ENCODE assay signal across 1 cellular context in the genomic region with DNA sequence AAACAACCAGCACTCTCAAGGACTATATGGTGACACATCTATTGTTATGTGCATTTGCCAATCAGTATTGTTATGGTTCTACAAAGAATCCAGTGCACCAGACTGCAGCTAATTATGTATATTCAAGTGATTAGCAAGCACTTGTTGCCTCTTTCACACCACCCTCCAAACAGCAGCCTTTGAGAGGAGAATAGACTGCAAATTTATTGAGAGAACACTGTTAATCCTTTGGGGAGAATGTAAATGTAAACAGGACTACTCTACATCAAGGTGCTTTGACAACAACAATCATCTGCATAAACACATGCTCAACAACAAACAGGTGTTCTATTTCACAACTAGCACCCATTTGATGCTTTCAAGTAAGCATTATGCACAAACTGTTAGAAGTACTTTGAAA.
TF ChIP-seq lines count a peak whose summit lies in the region.

No MANE protein-coding gene starts in this region.

TF ChIP-seq in H1, 55 proteins besides CTCF, POLR2A, EP300 and RAD21:
- TF ChIP-seq, protein P1, sequence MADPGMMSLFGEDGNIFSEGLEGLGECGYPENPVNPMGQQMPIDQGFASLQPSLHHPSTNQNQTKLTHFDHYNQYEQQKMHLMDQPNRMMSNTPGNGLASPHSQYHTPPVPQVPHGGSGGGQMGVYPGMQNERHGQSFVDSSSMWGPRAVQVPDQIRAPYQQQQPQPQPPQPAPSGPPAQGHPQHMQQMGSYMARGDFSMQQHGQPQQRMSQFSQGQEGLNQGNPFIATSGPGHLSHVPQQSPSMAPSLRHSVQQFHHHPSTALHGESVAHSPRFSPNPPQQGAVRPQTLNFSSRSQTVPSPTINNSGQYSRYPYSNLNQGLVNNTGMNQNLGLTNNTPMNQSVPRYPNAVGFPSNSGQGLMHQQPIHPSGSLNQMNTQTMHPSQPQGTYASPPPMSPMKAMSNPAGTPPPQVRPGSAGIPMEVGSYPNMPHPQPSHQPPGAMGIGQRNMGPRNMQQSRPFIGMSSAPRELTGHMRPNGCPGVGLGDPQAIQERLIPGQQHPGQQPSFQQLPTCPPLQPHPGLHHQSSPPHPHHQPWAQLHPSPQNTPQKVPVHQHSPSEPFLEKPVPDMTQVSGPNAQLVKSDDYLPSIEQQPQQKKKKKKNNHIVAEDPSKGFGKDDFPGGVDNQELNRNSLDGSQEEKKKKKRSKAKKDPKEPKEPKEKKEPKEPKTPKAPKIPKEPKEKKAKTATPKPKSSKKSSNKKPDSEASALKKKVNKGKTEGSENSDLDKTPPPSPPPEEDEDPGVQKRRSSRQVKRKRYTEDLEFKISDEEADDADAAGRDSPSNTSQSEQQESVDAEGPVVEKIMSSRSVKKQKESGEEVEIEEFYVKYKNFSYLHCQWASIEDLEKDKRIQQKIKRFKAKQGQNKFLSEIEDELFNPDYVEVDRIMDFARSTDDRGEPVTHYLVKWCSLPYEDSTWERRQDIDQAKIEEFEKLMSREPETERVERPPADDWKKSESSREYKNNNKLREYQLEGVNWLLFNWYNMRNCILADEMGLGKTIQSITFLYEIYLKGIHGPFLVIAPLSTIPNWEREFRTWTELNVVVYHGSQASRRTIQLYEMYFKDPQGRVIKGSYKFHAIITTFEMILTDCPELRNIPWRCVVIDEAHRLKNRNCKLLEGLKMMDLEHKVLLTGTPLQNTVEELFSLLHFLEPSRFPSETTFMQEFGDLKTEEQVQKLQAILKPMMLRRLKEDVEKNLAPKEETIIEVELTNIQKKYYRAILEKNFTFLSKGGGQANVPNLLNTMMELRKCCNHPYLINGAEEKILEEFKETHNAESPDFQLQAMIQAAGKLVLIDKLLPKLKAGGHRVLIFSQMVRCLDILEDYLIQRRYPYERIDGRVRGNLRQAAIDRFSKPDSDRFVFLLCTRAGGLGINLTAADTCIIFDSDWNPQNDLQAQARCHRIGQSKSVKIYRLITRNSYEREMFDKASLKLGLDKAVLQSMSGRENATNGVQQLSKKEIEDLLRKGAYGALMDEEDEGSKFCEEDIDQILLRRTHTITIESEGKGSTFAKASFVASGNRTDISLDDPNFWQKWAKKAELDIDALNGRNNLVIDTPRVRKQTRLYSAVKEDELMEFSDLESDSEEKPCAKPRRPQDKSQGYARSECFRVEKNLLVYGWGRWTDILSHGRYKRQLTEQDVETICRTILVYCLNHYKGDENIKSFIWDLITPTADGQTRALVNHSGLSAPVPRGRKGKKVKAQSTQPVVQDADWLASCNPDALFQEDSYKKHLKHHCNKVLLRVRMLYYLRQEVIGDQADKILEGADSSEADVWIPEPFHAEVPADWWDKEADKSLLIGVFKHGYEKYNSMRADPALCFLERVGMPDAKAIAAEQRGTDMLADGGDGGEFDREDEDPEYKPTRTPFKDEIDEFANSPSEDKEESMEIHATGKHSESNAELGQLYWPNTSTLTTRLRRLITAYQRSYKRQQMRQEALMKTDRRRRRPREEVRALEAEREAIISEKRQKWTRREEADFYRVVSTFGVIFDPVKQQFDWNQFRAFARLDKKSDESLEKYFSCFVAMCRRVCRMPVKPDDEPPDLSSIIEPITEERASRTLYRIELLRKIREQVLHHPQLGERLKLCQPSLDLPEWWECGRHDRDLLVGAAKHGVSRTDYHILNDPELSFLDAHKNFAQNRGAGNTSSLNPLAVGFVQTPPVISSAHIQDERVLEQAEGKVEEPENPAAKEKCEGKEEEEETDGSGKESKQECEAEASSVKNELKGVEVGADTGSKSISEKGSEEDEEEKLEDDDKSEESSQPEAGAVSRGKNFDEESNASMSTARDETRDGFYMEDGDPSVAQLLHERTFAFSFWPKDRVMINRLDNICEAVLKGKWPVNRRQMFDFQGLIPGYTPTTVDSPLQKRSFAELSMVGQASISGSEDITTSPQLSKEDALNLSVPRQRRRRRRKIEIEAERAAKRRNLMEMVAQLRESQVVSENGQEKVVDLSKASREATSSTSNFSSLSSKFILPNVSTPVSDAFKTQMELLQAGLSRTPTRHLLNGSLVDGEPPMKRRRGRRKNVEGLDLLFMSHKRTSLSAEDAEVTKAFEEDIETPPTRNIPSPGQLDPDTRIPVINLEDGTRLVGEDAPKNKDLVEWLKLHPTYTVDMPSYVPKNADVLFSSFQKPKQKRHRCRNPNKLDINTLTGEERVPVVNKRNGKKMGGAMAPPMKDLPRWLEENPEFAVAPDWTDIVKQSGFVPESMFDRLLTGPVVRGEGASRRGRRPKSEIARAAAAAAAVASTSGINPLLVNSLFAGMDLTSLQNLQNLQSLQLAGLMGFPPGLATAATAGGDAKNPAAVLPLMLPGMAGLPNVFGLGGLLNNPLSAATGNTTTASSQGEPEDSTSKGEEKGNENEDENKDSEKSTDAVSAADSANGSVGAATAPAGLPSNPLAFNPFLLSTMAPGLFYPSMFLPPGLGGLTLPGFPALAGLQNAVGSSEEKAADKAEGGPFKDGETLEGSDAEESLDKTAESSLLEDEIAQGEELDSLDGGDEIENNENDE (IDR thresholded peaks at IDR 0.05; ENCODE audit: insufficient replicate concordance, low read length) = peak; percentile 42
- TF ChIP-seq TCF12 (IDR thresholded peaks at IDR 0.05; ENCODE audit: low read depth, low read length) (peak; percentile 77; the same call in 1 of the 2 replicates), POLR2AphosphoS5 (IDR thresholded peaks at IDR 0.05; ENCODE audit: low read depth, low read length) (no peak), KDM1A (IDR thresholded peaks at IDR 0.05; ENCODE audit: borderline replicate concordance, low read length) (no peak), SP1 (IDR thresholded peaks at IDR 0.05; ENCODE audit: low read depth, low read length) (peak; percentile 21; the same call in 1 of the 2 replicates), SP2 (IDR thresholded peaks at IDR 0.05; ENCODE audit: low read length) (no peak)
